ENCODE assay signal across 23 cellular contexts in the genomic region with DNA sequence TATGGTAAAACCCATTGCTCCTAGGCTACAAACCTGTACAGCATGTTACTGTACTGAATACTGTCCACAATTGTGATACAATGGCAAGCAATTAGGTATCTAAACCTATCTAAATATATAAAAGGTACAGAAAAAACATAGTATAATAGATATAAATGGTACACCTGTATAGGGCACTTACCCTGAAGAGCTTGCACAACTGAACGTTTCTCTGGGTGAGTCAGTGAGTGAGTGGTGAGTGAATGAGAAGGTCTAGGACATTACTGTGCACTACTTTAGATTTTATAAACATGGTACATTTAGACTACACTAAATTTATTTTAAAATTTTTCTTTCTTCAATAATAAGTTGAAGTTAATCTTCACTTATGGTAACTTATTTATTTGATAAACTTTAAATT.
"Had no signal": no experiment of that assay in that cellular context is flagged by ENCODE, and none has a peak within 500 bp of the region (broad histone marks: within the 10 kb centered on the region; RNA-seq: fewer than 3 reads in every experiment).

No MANE protein-coding gene starts in this region.

- DNase-seq: activated CD4-positive, alpha-beta memory T cell treated with anti-CD3 and anti-CD28 coated beads, Interleukin-2, amount 10 ng/mL, durations not matched to agents 7 days and 5 days; activated CD4-positive, alpha-beta T cell treated with anti-CD3 and anti-CD28 coated beads for 36 hours; activated CD8-positive, alpha-beta memory T cell treated with anti-CD3 and anti-CD28 coated beads, Interleukin-2, amount 10 ng/mL, durations not matched to agents 7 days and 5 days; activated naive CD4-positive, alpha-beta T cell treated with anti-CD3 and anti-CD28 coated beads for 36 hours; activated T-cell treated with anti-CD3 and anti-CD28 coated beads, Interleukin-2, amount 50 U/mL, for 1 hour; anterior cingulate cortex; brain microvascular endothelial cell; cortex of kidney; heart left ventricle; kidney glomerular epithelial cell; mesenchymal stem cell; mucosa of descending colon; naive B cell; stimulated activated CD4-positive, alpha-beta T cell treated with anti-CD3 and anti-CD28 coated beads, Interleukin-4, amount 100 ng/mL, for 4 hours; T-cell; upper lobe of right lung had no signal

- H3K27me3 ChIP-seq: brain microvascular endothelial cell, gastroesophageal sphincter, heart left ventricle, upper lobe of right lung had no signal

- H3K4me3 ChIP-seq: gastroesophageal sphincter, heart left ventricle, mucosa of descending colon, smooth muscle cell, thoracic aorta, upper lobe of right lung had no signal

- H3K4me3 Mint-ChIP-seq: activated CD4-positive, alpha-beta memory T cell treated with anti-CD3 and anti-CD28 coated beads, Interleukin-2, amount 10 ng/mL, durations not matched to agents 7 days and 5 days; activated CD4-positive, alpha-beta T cell treated with anti-CD3 and anti-CD28 coated beads for 36 hours; activated CD8-positive, alpha-beta memory T cell treated with anti-CD3 and anti-CD28 coated beads, Interleukin-2, amount 10 ng/mL, durations not matched to agents 7 days and 5 days; activated naive CD4-positive, alpha-beta T cell treated with anti-CD3 and anti-CD28 coated beads for 36 hours; naive B cell; neural crest cell; stimulated activated memory B cell treated with anti-CD40 and anti-IgM and Interleukin-4, amounts not matched to agents 10 μg/mL and 1 μg/mL and 100 μg/mL, for 72 hours; T-cell; WTC11 had no signal

- H3K27me3 Mint-ChIP-seq: activated CD4-positive, alpha-beta T cell treated with anti-CD3 and anti-CD28 coated beads for 36 hours; activated CD8-positive, alpha-beta memory T cell treated with anti-CD3 and anti-CD28 coated beads, Interleukin-2, amount 10 ng/mL, durations not matched to agents 7 days and 5 days; naive B cell; stimulated activated memory B cell treated with anti-CD40 and anti-IgM and Interleukin-4, amounts not matched to agents 10 μg/mL and 1 μg/mL and 100 μg/mL, for 72 hours; T-cell had no signal

- H3K27ac Mint-ChIP-seq: activated CD4-positive, alpha-beta memory T cell treated with anti-CD3 and anti-CD28 coated beads, Interleukin-2, amount 10 ng/mL, durations not matched to agents 7 days and 5 days; activated CD4-positive, alpha-beta T cell treated with anti-CD3 and anti-CD28 coated beads for 36 hours; activated CD8-positive, alpha-beta memory T cell treated with anti-CD3 and anti-CD28 coated beads, Interleukin-2, amount 10 ng/mL, durations not matched to agents 7 days and 5 days; activated naive CD4-positive, alpha-beta T cell treated with anti-CD3 and anti-CD28 coated beads for 36 hours; activated T-helper 2 cell treated with anti-CD3 and anti-CD28 coated beads, Interferon-gamma antibody, Interleukin-2, Interleukin-4, amounts not matched to agents 10 μg/mL and 5 μg/mL and 100 μg/mL, durations not matched to agents 14 hours and 24 hours and 36 hours; naive B cell; stimulated activated memory B cell treated with anti-CD40 and anti-IgM and Interleukin-4, amounts not matched to agents 10 μg/mL and 1 μg/mL and 100 μg/mL, for 72 hours; T-cell; WTC11 had no signal

- H3K36me3 ChIP-seq: brain microvascular endothelial cell, gastroesophageal sphincter, heart left ventricle, thoracic aorta, upper lobe of right lung had no signal

- H3K27ac ChIP-seq: brain microvascular endothelial cell, gastroesophageal sphincter, heart left ventricle, thoracic aorta, upper lobe of right lung had no signal

- H3K4me1 ChIP-seq: upper lobe of right lung had no signal

- H3K9me3 ChIP-seq: gastroesophageal sphincter, heart left ventricle, mucosa of descending colon, thoracic aorta, upper lobe of right lung had no signal

- H3K36me3 Mint-ChIP-seq: activated CD8-positive, alpha-beta memory T cell treated with anti-CD3 and anti-CD28 coated beads, Interleukin-2, amount 10 ng/mL, durations not matched to agents 7 days and 5 days; naive B cell; stimulated activated memory B cell treated with anti-CD40 and anti-IgM and Interleukin-4, amounts not matched to agents 10 μg/mL and 1 μg/mL and 100 μg/mL, for 72 hours; T-cell; WTC11 had no signal

- H3K9me3 Mint-ChIP-seq: activated CD4-positive, alpha-beta memory T cell treated with anti-CD3 and anti-CD28 coated beads, Interleukin-2, amount 10 ng/mL, durations not matched to agents 7 days and 5 days; activated naive CD4-positive, alpha-beta T cell treated with anti-CD3 and anti-CD28 coated beads for 36 hours; activated T-helper 2 cell treated with anti-CD3 and anti-CD28 coated beads, Interferon-gamma antibody, Interleukin-2, Interleukin-4, amounts not matched to agents 10 μg/mL and 5 μg/mL and 100 μg/mL, durations not matched to agents 14 hours and 24 hours and 36 hours; naive B cell; neural crest cell; stimulated activated memory B cell treated with anti-CD40 and anti-IgM and Interleukin-4, amounts not matched to agents 10 μg/mL and 1 μg/mL and 100 μg/mL, for 72 hours; T-cell; WTC11 had no signal
